Comparison of ENCODE assay signal across 26 cellular contexts in the genomic region with DNA sequence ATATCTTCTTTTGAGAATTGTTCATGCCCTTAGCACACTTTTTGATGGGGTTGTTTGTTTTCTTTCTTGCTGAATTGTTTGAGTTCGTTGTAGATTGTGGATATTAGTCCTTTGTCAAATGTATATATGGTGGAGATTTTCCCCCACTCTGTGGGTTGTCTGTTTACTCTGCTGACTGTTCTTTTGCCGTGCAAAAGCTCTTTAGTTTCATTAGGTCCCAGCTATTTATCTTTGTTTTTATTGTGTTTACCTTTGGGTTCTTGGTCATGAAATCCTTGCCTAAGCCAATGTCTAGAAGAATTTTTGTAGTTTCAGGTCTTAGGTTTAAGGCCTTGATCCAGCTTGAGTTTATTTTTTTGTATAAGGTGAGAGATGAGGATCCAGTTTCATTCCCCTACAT.
"Had no signal": no experiment of that assay in that cellular context is flagged by ENCODE, and none has a peak within 500 bp of the region (broad histone marks: within the 10 kb centered on the region; RNA-seq: fewer than 3 reads in every experiment).

No MANE protein-coding gene starts in this region.

- H3K9me3 ChIP-seq: neutrophil, pancreas, right lobe of liver, sigmoid colon, thoracic aorta, thyroid gland, vagina had no signal

- H3K27ac Mint-ChIP-seq: natural killer cell; nephron; stimulated activated effector memory CD8-positive, alpha-beta T cell treated with anti-CD3 and anti-CD28 coated beads, Interleukin-12 subunit alpha, Interleukin-12 subunit beta, amount 100 ng/mL, for 72 hours; stimulated activated naive B cell treated with anti-CD40 and anti-IgM and Interleukin-4, amounts not matched to agents 10 μg/mL and 1 μg/mL and 100 μg/mL, for 72 hours; stimulated activated naive CD8-positive, alpha-beta T cell treated with anti-CD3 and anti-CD28 coated beads, Interleukin-15, Interleukin-2, amounts not matched to agents 100 ng/mL and 50 ng/mL, for 24 hours had no signal

- H3K4me1 ChIP-seq: pancreas, psoas muscle, right lobe of liver, sigmoid colon, stomach, thyroid gland, tibial nerve, upper lobe of left lung, vagina had no signal

- H3K27ac ChIP-seq: neutrophil, pancreas, psoas muscle, right lobe of liver, sigmoid colon, stomach, thoracic aorta, thyroid gland, tibial nerve, upper lobe of left lung, vagina had no signal

- H3K36me3 Mint-ChIP-seq: natural killer cell; stimulated activated effector memory CD8-positive, alpha-beta T cell treated with anti-CD3 and anti-CD28 coated beads, Interleukin-12 subunit alpha, Interleukin-12 subunit beta, amount 100 ng/mL, for 72 hours; stimulated activated naive B cell treated with anti-CD40 and anti-IgM and Interleukin-4, amounts not matched to agents 10 μg/mL and 1 μg/mL and 100 μg/mL, for 72 hours had no signal

- ATAC-seq: natural killer cell; pancreas; psoas muscle; right cardiac atrium; right lobe of liver; stimulated activated effector memory CD8-positive, alpha-beta T cell treated with anti-CD3 and anti-CD28 coated beads, Interleukin-12 subunit alpha, Interleukin-12 subunit beta, amount 100 ng/mL, for 72 hours; stimulated activated naive B cell treated with anti-CD40 and anti-IgM and Interleukin-4, amounts not matched to agents 10 μg/mL and 1 μg/mL and 100 μg/mL, for 72 hours had no signal

- DNase-seq: natural killer cell; nucleus accumbens; pancreas; psoas muscle; right cardiac atrium; right lobe of liver; sigmoid colon; small intestine; stimulated activated CD4-positive, alpha-beta T cell treated with anti-CD3 and anti-CD28 coated beads, Interleukin-15, amount 100 ng/mL, for 24 hours; stimulated activated CD4-positive, alpha-beta T cell treated with anti-CD3 and anti-CD28 coated beads, Interleukin-2, amount 100 ng/mL, for 24 hours; stimulated activated CD4-positive, alpha-beta T cell treated with anti-CD3 and anti-CD28 coated beads, Interleukin-2, amount 100 ng/mL, for 48 hours; stimulated activated CD4-positive, alpha-beta T cell treated with anti-CD3 and anti-CD28 coated beads, Interleukin-4, amount 100 ng/mL, for 24 hours; stimulated activated naive B cell treated with anti-CD40 and anti-IgM and Interleukin-4, amounts not matched to agents 10 μg/mL and 1 μg/mL and 100 μg/mL, for 72 hours; stimulated activated naive CD4-positive, alpha-beta T cell treated with Interleukin-2 at 50 U/mL for 16 hours; stomach; thyroid gland; trophoblast cell; upper lobe of left lung had no signal

- H3K27me3 ChIP-seq: neutrophil, pancreas, right lobe of liver, sigmoid colon, stomach, thyroid gland, tibial nerve, upper lobe of left lung, vagina had no signal

- H3K4me3 Mint-ChIP-seq: natural killer cell; nephron; neural crest cell; stimulated activated effector memory CD8-positive, alpha-beta T cell treated with anti-CD3 and anti-CD28 coated beads, Interleukin-12 subunit alpha, Interleukin-12 subunit beta, amount 100 ng/mL, for 72 hours; stimulated activated naive B cell treated with anti-CD40 and anti-IgM and Interleukin-4, amounts not matched to agents 10 μg/mL and 1 μg/mL and 100 μg/mL, for 72 hours; stimulated activated naive CD8-positive, alpha-beta T cell treated with anti-CD3 and anti-CD28 coated beads, Interleukin-15, Interleukin-2, amounts not matched to agents 100 ng/mL and 50 ng/mL, for 24 hours had no signal

- H3K4me3 ChIP-seq: pancreas, psoas muscle, right lobe of liver, sigmoid colon, stomach, thoracic aorta, thyroid gland, tibial nerve, upper lobe of left lung, vagina had no signal

- H3K36me3 ChIP-seq: neutrophil, pancreas, right lobe of liver, sigmoid colon, stomach, thoracic aorta, thyroid gland, tibial nerve, upper lobe of left lung, vagina had no signal

- H3K27me3 Mint-ChIP-seq: stimulated activated naive B cell treated with anti-CD40 and anti-IgM and Interleukin-4, amounts not matched to agents 10 μg/mL and 1 μg/mL and 100 μg/mL, for 72 hours; stimulated activated naive CD8-positive, alpha-beta T cell treated with anti-CD3 and anti-CD28 coated beads, Interleukin-15, Interleukin-2, amounts not matched to agents 100 ng/mL and 50 ng/mL, for 24 hours had no signal

- H3K4me1 Mint-ChIP-seq: natural killer cell; nephron; neural crest cell; stimulated activated effector memory CD8-positive, alpha-beta T cell treated with anti-CD3 and anti-CD28 coated beads, Interleukin-12 subunit alpha, Interleukin-12 subunit beta, amount 100 ng/mL, for 72 hours; stimulated activated naive B cell treated with anti-CD40 and anti-IgM and Interleukin-4, amounts not matched to agents 10 μg/mL and 1 μg/mL and 100 μg/mL, for 72 hours had no signal
